In genomic region chr19:38830039-38830733, GRCh38 we compare ENCODE assay signal across 10 cellular contexts. TPM values are rescaled to one million over a fixed set of nuclear protein-coding genes. Genes with fewer than 3 reads are reported as not detected.
DNase-seq lines count a peak whose midpoint lies in the region; ATAC-seq and TF ChIP-seq lines count a peak whose summit lies in the region.
"Had no signal": no experiment of that assay in that cellular context is flagged by ENCODE, and none has a peak within 500 bp of the region (broad histone marks: within the 10 kb centered on the region; RNA-seq: fewer than 3 reads in every experiment).

No MANE protein-coding gene starts in this region.

- no peak for TF ChIP-seq CTCF in LNCaP clone FGC (IDR thresholded peaks at IDR 0.05; ENCODE audit: control insufficient read depth, extremely low read depth, insufficient read depth)

- peak overlapping the region in 7 of 11 experiments; percentile 82 to 90 (median 86); a peak in 5 of 22 replicates for H3K9ac ChIP-seq in BLaER1 treated with 17β-estradiol and CSF1 and Interleukin-3, amounts not matched to agents 10 nM and 100 nM

- no peak for TF ChIP-seq POLR2A in GM18505 (IDR thresholded peaks at IDR 0.05; ENCODE audit: borderline replicate concordance, extremely low read depth, insufficient read depth, insufficient read length)

- peak overlapping the region in 2 of 11 experiments; percentile 29 to 42; a peak in 1 of 22 replicates for H3K27ac ChIP-seq in BLaER1 treated with 17β-estradiol and CSF1 and Interleukin-3, amounts not matched to agents 10 nM and 100 nM
- H3K27ac ChIP-seq in caudate nucleus (ENCODE audit: low read depth, low read length): no peak overlapping the region

- H3K27me3 ChIP-seq in BLaER1 treated with 17β-estradiol and CSF1 and Interleukin-3, amounts not matched to agents 10 nM and 100 nM: no peaks in the 10 kb centered on the region

- H3K36me3 Mint-ChIP-seq in central memory CD8-positive, alpha-beta T cell (ENCODE audit: insufficient read depth): peaks cover 25% of the 10 kb centered on the region
- H3K36me3 Mint-ChIP-seq in natural killer cell treated with Interleukin-12 subunit alpha and Interleukin-12 subunit beta and Interleukin-15 and Interleukin-18, amount 100 ng/mL, for 72 hours: no peaks in the 10 kb centered on the region

- no peak for DNase-seq in LNCaP clone FGC (ENCODE audit: low read depth)
- no peak for DNase-seq in central memory CD8-positive, alpha-beta T cell (ENCODE audit: low spot score in 2 of 2)
- no peak for DNase-seq in natural killer cell treated with Interleukin-12 subunit alpha and Interleukin-12 subunit beta and Interleukin-15 and Interleukin-18, amount 100 ng/mL, for 72 hours (ENCODE audit: low spot score)
- no peak for DNase-seq in NK-92 treated with Interleukin-12 subunit alpha and Interleukin-12 subunit beta, amount 100 ng/mL, for 24 hours (lab: John Stamatoyannopoulos, UW)
- DNase-seq in NCI-H146 (lab: John Stamatoyannopoulos, UW): no peak
- DNase-seq in caudate nucleus (lab: John Stamatoyannopoulos, UW): no peak

- H4K20me1 ChIP-seq in BLaER1 treated with 17β-estradiol and CSF1 and Interleukin-3, amounts not matched to agents 10 nM and 100 nM: peaks cover 0 to 7% (median under 1%) of the 10 kb centered on the region in 11 experiments; a peak in 5 of 22 replicates

- no peak for ATAC-seq in central memory CD8-positive, alpha-beta T cell (replicated peaks; ENCODE audit: extremely low read depth, poor library complexity, severe bottlenecking)
- no peak for ATAC-seq in natural killer cell treated with Interleukin-12 subunit alpha and Interleukin-12 subunit beta and Interleukin-15 and Interleukin-18, amount 100 ng/mL, for 72 hours
- ATAC-seq in GM18505 (IDR thresholded peaks at IDR 0.05; ENCODE audit: unreplicated experiment): no peak

- H3K27me3 Mint-ChIP-seq in central memory CD8-positive, alpha-beta T cell: no peaks in the 10 kb centered on the region
- H3K27me3 Mint-ChIP-seq in natural killer cell treated with Interleukin-12 subunit alpha and Interleukin-12 subunit beta and Interleukin-15 and Interleukin-18, amount 100 ng/mL, for 72 hours: no peaks in the 10 kb centered on the region

- peak overlapping the region in 3 of 10 experiments; percentile 71 to 83 (median 74); a peak in 4 of 20 replicates for H3K4me3 ChIP-seq in BLaER1 treated with 17β-estradiol and CSF1 and Interleukin-3, amounts not matched to agents 10 nM and 100 nM
- H3K4me3 ChIP-seq in LNCaP clone FGC (ENCODE audit: low read depth, low read length): peak overlapping the region; percentile 88

- H3K9me3 Mint-ChIP-seq in central memory CD8-positive, alpha-beta T cell: no peaks in the 10 kb centered on the region
- H3K9me3 Mint-ChIP-seq in natural killer cell treated with Interleukin-12 subunit alpha and Interleukin-12 subunit beta and Interleukin-15 and Interleukin-18, amount 100 ng/mL, for 72 hours: no peaks in the 10 kb centered on the region

- H3K4me3 Mint-ChIP-seq in central memory CD8-positive, alpha-beta T cell: peak overlapping the region; percentile 86
- peak overlapping the region; percentile 85 for H3K4me3 Mint-ChIP-seq in natural killer cell treated with Interleukin-12 subunit alpha and Interleukin-12 subunit beta and Interleukin-15 and Interleukin-18, amount 100 ng/mL, for 72 hours

- peaks cover 21 to 42% (median 29%) of the 10 kb centered on the region in 10 experiments for H3K4me1 ChIP-seq in BLaER1 treated with 17β-estradiol and CSF1 and Interleukin-3, amounts not matched to agents 10 nM and 100 nM

- H3K36me3 ChIP-seq in BLaER1 treated with 17β-estradiol and CSF1 and Interleukin-3, amounts not matched to agents 10 nM and 100 nM: peaks cover 33 to 58% (median 50%) of the 10 kb centered on the region in 11 experiments

- H3K4me2 ChIP-seq in BLaER1 treated with 17β-estradiol and CSF1 and Interleukin-3, amounts not matched to agents 10 nM and 100 nM: peak overlapping the region; percentile 81 to 98 (median 91)

- H3K4me1 Mint-ChIP-seq in central memory CD8-positive, alpha-beta T cell: peaks cover 33% of the 10 kb centered on the region
- peaks cover 14 to 22% of the 10 kb centered on the region in 2 donors for H3K4me1 Mint-ChIP-seq in natural killer cell treated with Interleukin-12 subunit alpha and Interleukin-12 subunit beta and Interleukin-15 and Interleukin-18, amount 100 ng/mL, for 72 hours (ENCODE audit: low read depth in 2 of 2)

- peak overlapping the region; percentile 89 for H3K27ac Mint-ChIP-seq in central memory CD8-positive, alpha-beta T cell (ENCODE audit: low read depth)
- peak overlapping the region; percentile 82 to 99 for H3K27ac Mint-ChIP-seq in natural killer cell treated with Interleukin-12 subunit alpha and Interleukin-12 subunit beta and Interleukin-15 and Interleukin-18, amount 100 ng/mL, for 72 hours

- no peaks in the 10 kb centered on the region for H3K9me3 ChIP-seq in BLaER1 treated with 17β-estradiol and CSF1 and Interleukin-3, amounts not matched to agents 10 nM and 100 nM (replicated peaks in 1 of 11)
- H3K9me3 ChIP-seq: thoracic aorta had no signal

RNA-seq across cellular contexts. Expression of gene ECH1, which starts 1.4 kb away (rescaled TPM):
- total RNA-seq in natural killer cell treated with Interleukin-12 subunit alpha and Interleukin-12 subunit beta and Interleukin-15 and Interleukin-18, amount 100 ng/mL, for 72 hours: 100 to 1,000 TPM; 104 to 163 TPM

RNA-seq across cellular contexts. Expression of gene LGALS4, which starts 17.4 kb away (rescaled TPM):
- total RNA-seq in natural killer cell treated with Interleukin-12 subunit alpha and Interleukin-12 subunit beta and Interleukin-15 and Interleukin-18, amount 100 ng/mL, for 72 hours: 1 to 10 TPM; 1.6 to 1.7 TPM

RNA-seq across cellular contexts. Expression of gene HNRNPL, which starts 19.6 kb away (rescaled TPM):
- 100 to 1,000 TPM; 559 to 561 TPM for total RNA-seq in natural killer cell treated with Interleukin-12 subunit alpha and Interleukin-12 subunit beta and Interleukin-15 and Interleukin-18, amount 100 ng/mL, for 72 hours

RNA-seq across cellular contexts. Expression of gene LGALS7B, which starts 41.2 kb away (rescaled TPM):
- total RNA-seq in natural killer cell treated with Interleukin-12 subunit alpha and Interleukin-12 subunit beta and Interleukin-15 and Interleukin-18, amount 100 ng/mL, for 72 hours: not detected
- total RNA-seq: right cardiac atrium had no signal

RNA-seq across cellular contexts. Expression of gene RINL, which starts 47.9 kb away (rescaled TPM):
- total RNA-seq in natural killer cell treated with Interleukin-12 subunit alpha and Interleukin-12 subunit beta and Interleukin-15 and Interleukin-18, amount 100 ng/mL, for 72 hours: 10 to 100 TPM; 58.1 to 63.8 TPM
